In genomic region chr5:142922223-142922952, GRCh38 we compare ENCODE assay signal across 8 cellular contexts.
DNase-seq lines count a peak whose midpoint lies in the region; ATAC-seq and TF ChIP-seq lines count a peak whose summit lies in the region.

No MANE protein-coding gene starts in this region.

- H3K4me3 ChIP-seq in cardiac fibroblast (replicated peaks in 1 of 2; ENCODE audit: low read depth in 2 of 2, low read length in 2 of 2) = no peak overlapping the region
- no peak overlapping the region for H3K4me3 ChIP-seq in lower lobe of right lung

- H3K9me3 ChIP-seq in lower lobe of right lung = no peaks in the 10 kb centered on the region

- no peaks in the 10 kb centered on the region for H3K36me3 ChIP-seq in lower lobe of right lung

- H3K27me3 ChIP-seq in lower lobe of right lung (ENCODE audit: low read depth) = no peaks in the 10 kb centered on the region

- no peak for DNase-seq in Right ventricle myocardium inferior (ENCODE audit: missing footprints)
- no peak for DNase-seq in cardiac septum (ENCODE audit: low spot score)
- DNase-seq in NCI-H226 = peak; percentile 31
- peak; percentile 72 for DNase-seq in cardiac fibroblast (ENCODE audit: low read depth in 2 of 2)
- DNase-seq in lower lobe of right lung = no peak
- no peak for DNase-seq in activated CD4-positive, CD25-positive, alpha-beta regulatory T cell treated with anti-CD3 and anti-CD28 coated beads, Interleukin-2, amount 50 U/mL, for 72 hours

- peak; percentile 43 for TF ChIP-seq CTCF in cardiac fibroblast (IDR thresholded peaks at IDR 0.05; ENCODE audit: low read depth, low read length)
- TF ChIP-seq CTCF in lower lobe of right lung (IDR thresholded peaks at IDR 0.05) = peak; percentile 49

- H3K27ac ChIP-seq in lower lobe of right lung = no peak overlapping the region

- ATAC-seq in Right ventricle myocardium inferior = peak; percentile 65
- peak; percentile 70 for ATAC-seq in HG02884 (IDR thresholded peaks at IDR 0.05; ENCODE audit: unreplicated experiment)
- peak; percentile 49 to 65 for ATAC-seq in lower lobe of right lung
- ATAC-seq in GM19023 (IDR thresholded peaks at IDR 0.05; ENCODE audit: unreplicated experiment) = no peak

- intact Hi-C loops in Right ventricle myocardium inferior (cut with DNase I) (loop anchor here (5.0 to 10.0 kb wide), 3 partner anchors 262 to 905 kb away; no protein-coding TSS in a partner anchor), cardiac septum (cut with DNase I) (loop anchor here (5.0 to 10.0 kb wide), 5 partner anchors 140 to 1220 kb away; no protein-coding TSS in a partner anchor), lower lobe of right lung (cut with DNase I) (no loop called here)

- peaks cover 55% of the 10 kb centered on the region for H3K4me1 ChIP-seq in lower lobe of right lung

Comparison
In these comparisons a context has a peak if more than half of its experiments do, and no peak if none do; other contexts are left out.
1. DNase-seq: peak in NCI-H226 (single experiment) and cardiac fibroblast (2 of 2); none in Right ventricle myocardium inferior (single experiment), cardiac septum (single experiment), lower lobe of right lung (single experiment) and activated CD4-positive, CD25-positive, alpha-beta regulatory T cell treated with anti-CD3 and anti-CD28 coated beads, Interleukin-2, amount 50 U/mL, for 72 hours (single experiment).